Comparison of ENCODE assay signal across 28 cellular contexts in genomic region chr7:121298831-121299239, GRCh38. TPM values are rescaled to one million over a fixed set of nuclear protein-coding genes. Genes with fewer than 3 reads are reported as not detected.
"Had no signal": no experiment of that assay in that cellular context is flagged by ENCODE, and none has a peak within 500 bp of the region (broad histone marks: within the 10 kb centered on the region; RNA-seq: fewer than 3 reads in every experiment).

No MANE protein-coding gene starts in this region.

- H3K9me3 Mint-ChIP-seq: activated naive CD4-positive, alpha-beta T cell treated with anti-CD3 and anti-CD28 coated beads for 36 hours; activated naive CD8-positive, alpha-beta T cell treated with anti-CD3 and anti-CD28 coated beads, Interleukin-2, amount 10 ng/mL, durations not matched to agents 7 days and 5 days; activated T-cell treated with anti-CD3 and anti-CD28 coated beads, Interleukin-2, amount 50 U/mL, for 4 hours; endodermal cell had no signal

- H3K4me1 ChIP-seq: heart right ventricle, lower lobe of right lung, spleen, upper lobe of left lung had no signal

- H3K36me3 ChIP-seq: cardiac muscle cell, lower lobe of right lung had no signal

- H3K9me3 ChIP-seq: heart right ventricle, lower lobe of right lung, sigmoid colon, spleen, upper lobe of left lung had no signal

- H3K4me1 Mint-ChIP-seq: activated CD4-positive, alpha-beta T cell treated with anti-CD3 and anti-CD28 coated beads for 36 hours; activated naive CD8-positive, alpha-beta T cell treated with anti-CD3 and anti-CD28 coated beads, Interleukin-2, amount 10 ng/mL, durations not matched to agents 7 days and 5 days; naive thymus-derived CD4-positive, alpha-beta T cell had no signal

- H3K27me3 Mint-ChIP-seq: activated B cell treated with CpG ODN at 0.5 μM for 24 hours, progenitor cell of endocrine pancreas had no signal

- ATAC-seq: activated CD4-positive, alpha-beta T cell treated with anti-CD3 and anti-CD28 coated beads for 36 hours; activated T-cell treated with anti-CD3 and anti-CD28 coated beads, Interleukin-2, amount 50 U/mL, for 4 hours; heart right ventricle; left colon; lower lobe of right lung; naive thymus-derived CD4-positive, alpha-beta T cell had no signal

- H3K36me3 Mint-ChIP-seq: activated naive CD8-positive, alpha-beta T cell treated with anti-CD3 and anti-CD28 coated beads, Interleukin-2, amount 10 ng/mL, durations not matched to agents 7 days and 5 days had no signal

- H3K27ac ChIP-seq: cardiac muscle cell, heart right ventricle, lower lobe of right lung, sigmoid colon, spleen, upper lobe of left lung had no signal

- H3K27ac Mint-ChIP-seq: activated B cell treated with CpG ODN at 0.5 μM for 24 hours; activated CD4-positive, alpha-beta T cell treated with anti-CD3 and anti-CD28 coated beads for 36 hours; activated naive CD4-positive, alpha-beta T cell treated with anti-CD3 and anti-CD28 coated beads for 36 hours; activated naive CD8-positive, alpha-beta T cell treated with anti-CD3 and anti-CD28 coated beads, Interleukin-2, amount 10 ng/mL, durations not matched to agents 7 days and 5 days; endodermal cell; naive thymus-derived CD4-positive, alpha-beta T cell; progenitor cell of endocrine pancreas had no signal

- DNase-seq: activated B cell treated with CpG ODN at 0.5 μM for 24 hours; activated CD4-positive, alpha-beta T cell treated with anti-CD3 and anti-CD28 coated beads for 36 hours; activated CD4-positive, alpha-beta T cell treated with anti-CD3 and anti-CD28 coated beads, Interleukin-2, amount 50 U/mL, for 4 hours; activated CD8-positive, alpha-beta memory T cell treated with anti-CD3 and anti-CD28 coated beads, Interleukin-2, amount 50 U/mL, for 48 hours; activated effector memory CD4-positive, alpha-beta T cell treated with Interleukin-2 at 50 U/mL for 16 hours; activated naive CD4-positive, alpha-beta T cell treated with anti-CD3 and anti-CD28 coated beads for 36 hours; activated naive CD8-positive, alpha-beta T cell treated with anti-CD3 and anti-CD28 coated beads, Interleukin-2, amount 10 ng/mL, durations not matched to agents 7 days and 5 days; activated T-cell treated with anti-CD3 and anti-CD28 coated beads, Interleukin-2, amount 50 U/mL, for 4 hours; amygdala; cortex of kidney; endodermal cell; heart right ventricle; islet precursor cell; left colon; lower lobe of right lung; naive thymus-derived CD4-positive, alpha-beta T cell; retina; sigmoid colon; spleen; stimulated activated CD4-positive, alpha-beta T cell treated with anti-CD3 and anti-CD28 coated beads, Interleukin-4, amount 100 ng/mL, for 1 hour; stimulated activated naive CD4-positive, alpha-beta T cell treated with Interleukin-2 at 50 U/mL for 16 hours; T-helper 9 cell; upper lobe of left lung had no signal

- H3K27me3 ChIP-seq: cardiac muscle cell, heart right ventricle, sigmoid colon, spleen, upper lobe of left lung had no signal

- H3K4me3 Mint-ChIP-seq: activated B cell treated with CpG ODN at 0.5 μM for 24 hours; activated CD4-positive, alpha-beta T cell treated with anti-CD3 and anti-CD28 coated beads for 36 hours; activated naive CD4-positive, alpha-beta T cell treated with anti-CD3 and anti-CD28 coated beads for 36 hours; activated naive CD8-positive, alpha-beta T cell treated with anti-CD3 and anti-CD28 coated beads, Interleukin-2, amount 10 ng/mL, durations not matched to agents 7 days and 5 days; activated T-cell treated with anti-CD3 and anti-CD28 coated beads, Interleukin-2, amount 50 U/mL, for 4 hours; endodermal cell; naive thymus-derived CD4-positive, alpha-beta T cell had no signal

- H3K4me3 ChIP-seq: cardiac muscle cell, heart right ventricle, lower lobe of right lung, sigmoid colon, spleen, upper lobe of left lung had no signal

RNA-seq across cellular contexts. Expression of gene WNT16, which starts 30.0 kb away (rescaled TPM):
- total RNA-seq: activated CD4-positive, alpha-beta T cell treated with anti-CD3 and anti-CD28 coated beads for 36 hours; activated naive CD4-positive, alpha-beta T cell treated with anti-CD3 and anti-CD28 coated beads for 36 hours; activated naive CD8-positive, alpha-beta T cell treated with anti-CD3 and anti-CD28 coated beads, Interleukin-2, amount 10 ng/mL, durations not matched to agents 7 days and 5 days; cardiac muscle cell; heart right ventricle; left colon; lower lobe of right lung; mesenteric fat pad; naive thymus-derived CD4-positive, alpha-beta T cell; progenitor cell of endocrine pancreas; subcutaneous adipose tissue; T-helper 1 cell treated with Interleukin-12 subunit alpha and Interleukin-12 subunit beta and Interleukin-4 antibody, amounts not matched to agents 30 ng/mL and 1 ng/mL, for 36 hours; upper lobe of left lung had no signal
- polyA plus RNA-seq: cardiac muscle cell; heart right ventricle; naive thymus-derived CD4-positive, alpha-beta T cell had no signal
